ENCODE assay signal across 11 cellular contexts in the genomic region with DNA sequence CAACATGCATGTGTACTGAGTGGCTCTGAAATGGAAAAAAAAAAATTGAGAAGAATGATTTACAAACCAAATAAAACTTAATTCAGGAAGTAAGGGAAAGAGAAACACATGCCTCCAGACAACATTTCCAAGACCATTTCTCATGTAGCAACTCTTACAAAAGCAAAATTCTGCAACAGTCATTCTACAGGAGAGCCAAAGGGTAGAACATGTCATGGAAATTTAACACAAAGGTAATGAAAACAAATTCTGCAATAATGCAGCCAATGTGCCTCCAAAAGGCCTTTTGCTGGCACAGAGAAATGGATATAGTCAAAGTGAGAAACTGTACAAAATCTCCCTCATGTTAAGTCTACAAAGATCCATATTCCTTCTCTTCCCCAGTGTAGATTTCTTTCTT. TPM values are rescaled to one million over a fixed set of nuclear protein-coding genes. Genes with fewer than 3 reads are reported as not detected.
"Had no signal": no experiment of that assay in that cellular context is flagged by ENCODE, and none has a peak within 500 bp of the region (broad histone marks: within the 10 kb centered on the region; RNA-seq: fewer than 3 reads in every experiment).

No MANE protein-coding gene starts in this region.

- H3K27ac ChIP-seq: GM23248, HL-60 had no signal

- H3K36me3 ChIP-seq: HAP-1 had no signal

- ATAC-seq: HCT116, HepG2 had no signal

- H3K4me3 ChIP-seq: GM23248, HAP-1, K562 had no signal

- H3K4me1 ChIP-seq: HAP-1 had no signal

- H3K9ac ChIP-seq: GM23248 had no signal

- H3K4me3 Mint-ChIP-seq: HFFc6 had no signal

- H3K9me3 Mint-ChIP-seq: HFFc6 had no signal

- DNase-seq: GM23248, GOT3, H7, HFFc6, IMR-90 had no signal

- H3K9me3 ChIP-seq: HAP-1 had no signal

RNA-seq across cellular contexts. Expression of a gene that starts 4.0 kb away (rescaled TPM):
- total RNA-seq: K562 had no signal

RNA-seq across cellular contexts. Expression of a gene that starts 4.1 kb away (rescaled TPM):
- total RNA-seq: GM23248, H7, HepG2, HT1080, IMR-90, K562 had no signal

RNA-seq across cellular contexts. Expression of a gene that starts 7.4 kb away (rescaled TPM):
- total RNA-seq: GM23248, H7, HFFc6, HT1080, K562 had no signal
